8 cellular contexts compared by ENCODE assay signal in the genomic region with DNA sequence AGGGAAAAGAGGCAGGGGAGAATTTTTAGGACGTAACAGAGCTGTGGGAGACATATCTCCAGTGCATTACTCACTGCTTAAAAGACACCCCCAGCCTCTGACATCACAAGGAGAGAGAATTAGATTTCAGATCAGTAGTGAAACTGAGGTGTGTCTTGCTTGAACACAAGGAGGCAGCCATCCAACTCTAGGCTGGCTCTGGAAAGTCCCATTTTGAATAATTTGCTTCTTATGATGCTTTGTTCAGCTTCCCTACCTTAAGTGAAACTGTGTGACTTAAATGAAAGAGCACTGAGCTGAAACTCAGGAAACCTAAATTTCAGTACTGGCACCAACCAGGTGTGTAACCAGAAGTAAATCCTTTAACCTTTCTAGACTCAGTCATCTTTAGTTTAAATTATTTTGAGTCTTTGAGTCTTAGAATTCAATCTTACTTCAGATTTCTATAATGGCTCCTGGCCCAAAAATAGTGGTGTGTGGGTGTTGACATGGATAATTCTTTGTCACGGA.
DNase-seq lines count a peak whose midpoint lies in the region; ATAC-seq lines count a peak whose summit lies in the region.

No MANE protein-coding gene starts in this region.

- ATAC-seq in GM19372 (IDR thresholded peaks at IDR 0.05; ENCODE audit: low read depth, unreplicated experiment) = peak; percentile 73
- ATAC-seq in HG03432 (IDR thresholded peaks at IDR 0.05; ENCODE audit: unreplicated experiment) = peak; percentile 82

- DNase-seq in AG08395 (ENCODE audit: low spot score) (peak; percentile 39), germinal center (ENCODE audit: low spot score) (peak; percentile 62), HuH-7.5 (ENCODE audit: low spot score) (no peak)
- peak; percentile 40 for DNase-seq in activated CD8-positive, alpha-beta memory T cell treated with anti-CD3 and anti-CD28 coated beads, Interleukin-2, amount 50 U/mL, for 24 hours (ENCODE audit: extremely low read depth)
- DNase-seq in stimulated activated CD8-positive, alpha-beta memory T cell treated with anti-CD3 and anti-CD28 coated beads, Interleukin-15, amount 100 ng/mL, for 1 hour (ENCODE audit: low read depth) = peak; percentile 30
- DNase-seq in effector CD8-positive, alpha-beta T cell (lab: John Stamatoyannopoulos, UW) = no peak

Comparison
In these comparisons a context has a peak if more than half of its experiments do, and no peak if none do; other contexts are left out.
1. DNase-seq: peak in AG08395 (single experiment), activated CD8-positive, alpha-beta memory T cell treated with anti-CD3 and anti-CD28 coated beads, Interleukin-2, amount 50 U/mL, for 24 hours (single experiment), germinal center (single experiment) and stimulated activated CD8-positive, alpha-beta memory T cell treated with anti-CD3 and anti-CD28 coated beads, Interleukin-15, amount 100 ng/mL, for 1 hour (single experiment); none in effector CD8-positive, alpha-beta T cell (single experiment) and HuH-7.5 (single experiment).